15 cellular contexts compared by ENCODE assay signal in genomic region chr17:1730004-1730344, GRCh38. TPM values are rescaled to one million over a fixed set of nuclear protein-coding genes. Genes with fewer than 3 reads are reported as not detected.
A peak's percentile ranks its signal among the peaks of the same experiment; 100 is the strongest.
DNase-seq lines count a peak whose midpoint lies in the region; ATAC-seq and TF ChIP-seq lines count a peak whose summit lies in the region.
"Had no signal": no experiment of that assay in that cellular context is flagged by ENCODE, and none has a peak within 500 bp of the region (broad histone marks: within the 10 kb centered on the region; RNA-seq: fewer than 3 reads in every experiment).

No MANE protein-coding gene starts in this region.

- DNase-seq in CD4-positive, alpha-beta T cell: no peak
- DNase-seq in adrenal gland (peak in 1 of 7 donors; percentile 54), right atrium auricular region (ENCODE audit: low spot score) (no peak), DMS53 treated with DMSO at 0.1 percent for 48 hours (lab: John Stamatoyannopoulos, UW; ENCODE audit: unreplicated experiment) (no peak), medulla oblongata (ENCODE audit: extremely low spot score) (no peak), foreskin keratinocyte (no peak)
- DNase-seq: activated CD8-positive, alpha-beta T cell treated with anti-CD3 and anti-CD28 coated beads, Interleukin-2, amount 10 ng/mL, durations not matched to agents 7 days and 5 days; NCI-H1105; NCI-H524; stimulated activated CD4-positive, alpha-beta T cell treated with anti-CD3 and anti-CD28 coated beads, Interleukin-12 subunit alpha, Interleukin-12 subunit beta, amount 100 ng/mL, for 4 hours had no signal

- no peak overlapping the region for H3K4me3 ChIP-seq in adrenal gland
- H3K4me3 ChIP-seq in right atrium auricular region: no peak overlapping the region
- peak overlapping the region in 1 of 7 experiments; percentile 1 for H3K4me3 ChIP-seq in skin epidermis
- H3K4me3 ChIP-seq: HAP-1 had no signal

- CTCF ChIA-PET in CD4-positive, alpha-beta T cell (lab: Charles Lee): no interaction called here

- POLR2A ChIA-PET in CD4-positive, alpha-beta T cell (lab: Charles Lee): no interaction called here

- H3K27ac Mint-ChIP-seq in CD4-positive, alpha-beta T cell: peak overlapping the region; percentile 62

- no peaks in the 10 kb centered on the region for H3K9me3 ChIP-seq in CD4-positive, alpha-beta T cell (ENCODE audit: control insufficient read depth, low read length)
- H3K9me3 ChIP-seq in adrenal gland (replicated peaks in 1 of 3): no peaks in the 10 kb centered on the region
- no peaks in the 10 kb centered on the region for H3K9me3 ChIP-seq in right atrium auricular region
- H3K9me3 ChIP-seq: HAP-1 had no signal

- H3K36me3 ChIP-seq in adrenal gland (replicated peaks in 1 of 2) (peaks cover 0 to 45% of the 10 kb centered on the region in 2 donors), right atrium auricular region (peaks cover 26% of the 10 kb centered on the region)

- no peaks in the 10 kb centered on the region for H3K27me3 ChIP-seq in CD4-positive, alpha-beta T cell (ENCODE audit: control insufficient read depth, insufficient read depth, low read length)
- no peaks in the 10 kb centered on the region for H3K27me3 ChIP-seq in adrenal gland
- H3K27me3 ChIP-seq in right atrium auricular region: no peaks in the 10 kb centered on the region
- no peaks in the 10 kb centered on the region for H3K27me3 ChIP-seq in foreskin keratinocyte

- TF ChIP-seq POLR2A in adrenal gland (IDR thresholded peaks at IDR 0.05): no peak

- intact Hi-C loops in CD4-positive, alpha-beta T cell (cut with DNase I, micrococcal nuclease): no loop called here
- intact Hi-C loops in adrenal gland (cut with DNase I): loop anchor here (10.0 kb wide), 2 partner anchors 115 to 135 kb away; no protein-coding TSS in a partner anchor

- TF ChIP-seq CTCF in CD4-positive, alpha-beta T cell (IDR thresholded peaks at IDR 0.05): no peak
- TF ChIP-seq CTCF in adrenal gland (IDR thresholded peaks at IDR 0.05): no peak
- no peak for TF ChIP-seq CTCF in right atrium auricular region (IDR thresholded peaks at IDR 0.05)
- no peak for TF ChIP-seq CTCF in foreskin keratinocyte (conservative IDR thresholded peaks at IDR 0.05)

- peaks cover 38% of the 10 kb centered on the region for H3K36me3 Mint-ChIP-seq in CD4-positive, alpha-beta T cell (ENCODE audit: low read depth)

- no peak for ATAC-seq in CD4-positive, alpha-beta T cell (ENCODE audit: poor library complexity)
- ATAC-seq in foreskin keratinocyte (no peak), HG02884 (IDR thresholded peaks at IDR 0.05; ENCODE audit: unreplicated experiment) (no peak)
- ATAC-seq: activated CD8-positive, alpha-beta T cell treated with anti-CD3 and anti-CD28 coated beads, Interleukin-2, amount 10 ng/mL, durations not matched to agents 7 days and 5 days; naive thymus-derived CD8-positive, alpha-beta T cell had no signal

- H3K4me1 Mint-ChIP-seq in CD4-positive, alpha-beta T cell (ENCODE audit: low read depth): peaks cover 20% of the 10 kb centered on the region

- WGBS in adrenal gland, 4 donors: 63 to 75% (median 69%) methylated on average over 8 to 14 of the region's 14 CpGs

- no peaks in the 10 kb centered on the region for H3K9me3 Mint-ChIP-seq in CD4-positive, alpha-beta T cell
- H3K9me3 Mint-ChIP-seq: naive thymus-derived CD8-positive, alpha-beta T cell had no signal

- H3K27me3 Mint-ChIP-seq in CD4-positive, alpha-beta T cell: no peaks in the 10 kb centered on the region
- H3K27me3 Mint-ChIP-seq: naive thymus-derived CD8-positive, alpha-beta T cell had no signal

- no peak overlapping the region for H3K4me3 Mint-ChIP-seq in CD4-positive, alpha-beta T cell
- H3K4me3 Mint-ChIP-seq: activated CD8-positive, alpha-beta T cell treated with anti-CD3 and anti-CD28 coated beads, Interleukin-2, amount 10 ng/mL, durations not matched to agents 7 days and 5 days had no signal

- no peak overlapping the region for H3K27ac ChIP-seq in CD4-positive, alpha-beta T cell (ENCODE audit: low read depth, low read length)
- H3K27ac ChIP-seq in adrenal gland (peak overlapping the region in 4 of 5 donors; percentile 74 to 91 (median 84)), right atrium auricular region (peak overlapping the region; percentile 85 to 90), skin epidermis (peak overlapping the region in 15 of 21 experiments; percentile 11 to 88 (median 74)), foreskin keratinocyte (no peak overlapping the region)

- H3K4me1 ChIP-seq in adrenal gland (replicated peaks in 1 of 2) (peaks cover 12 to 34% of the 10 kb centered on the region in 2 donors), right atrium auricular region (peaks cover 0 to 43% of the 10 kb centered on the region in 2 donors), foreskin keratinocyte (peaks cover 8% of the 10 kb centered on the region)

RNA-seq across cellular contexts. Expression of gene WDR81, which starts 5.5 kb away (rescaled TPM):
- total RNA-seq in CD4-positive, alpha-beta T cell: 10 to 100 TPM; 24.8 to 25.0 TPM
- total RNA-seq in adrenal gland (10 to 100 TPM; 28.0 to 88.8 (median 44.6) TPM), right atrium auricular region (10 to 100 TPM; 10.9 to 17.9 TPM), foreskin keratinocyte (17.6 and 18.9 TPM in 2 replicates)
- polyA plus RNA-seq in adrenal gland (10 to 100 TPM in 2 of 3 donors, 1 to 10 TPM in 1; 4.9 to 52.3 (median 20.2) TPM), foreskin keratinocyte (10.3 and 11.5 TPM in 2 replicates)

RNA-seq across cellular contexts. Expression of gene SERPINF2, which starts 12.7 kb away (rescaled TPM):
- under 1 TPM; 0.49 to 0.59 TPM for total RNA-seq in CD4-positive, alpha-beta T cell
- total RNA-seq in adrenal gland (1 to 10 TPM; 1.3 to 3.7 (median 2.4) TPM), right atrium auricular region (1 to 10 TPM; 1.0 to 1.5 TPM), foreskin keratinocyte (1.2 and 1.3 TPM in 2 replicates)
- polyA plus RNA-seq in adrenal gland (1 to 10 TPM in 2 of 3 donors, under 1 TPM in 1; 0.59 to 6.4 (median 5.2) TPM), foreskin keratinocyte (1.3 and 1.8 TPM in 2 replicates)
- total RNA-seq: IMR-90 had no signal
- polyA plus RNA-seq: IMR-90 had no signal

RNA-seq across cellular contexts. Expression of gene TLCD2, which starts 19.8 kb away (rescaled TPM):
- total RNA-seq in CD4-positive, alpha-beta T cell: under 1 TPM; 0.19 to 0.34 TPM
- total RNA-seq in adrenal gland: 10 to 100 TPM in 5 of 8 donors, 1 to 10 TPM in 3; 6.8 to 48.7 (median 11.4) TPM
- polyA plus RNA-seq in adrenal gland: 10 to 100 TPM in 1 of 3 donors, 1 to 10 TPM in 2; 4.3 to 58.8 (median 7.2) TPM
- total RNA-seq in right atrium auricular region: 1 to 10 TPM; 1.1 to 3.7 TPM
- 0.60 and 0.65 TPM in 2 replicates for total RNA-seq in foreskin keratinocyte
- polyA plus RNA-seq in foreskin keratinocyte: 0.27 and 0.30 TPM in 2 replicates
- total RNA-seq: naive thymus-derived CD8-positive, alpha-beta T cell had no signal
- polyA plus RNA-seq: naive thymus-derived CD8-positive, alpha-beta T cell had no signal

RNA-seq across cellular contexts. Expression of gene SERPINF1, which starts 31.9 kb away (rescaled TPM):
- 1 to 10 TPM; 3.0 to 4.8 TPM for total RNA-seq in CD4-positive, alpha-beta T cell
- total RNA-seq in adrenal gland (100 to 1,000 TPM in 5 of 8 donors, 10 to 100 TPM in 3; 72.8 to 290 (median 120) TPM), right atrium auricular region (100 to 1,000 TPM; 348 to 498 TPM), foreskin keratinocyte (6.8 and 7.4 TPM in 2 replicates)
- polyA plus RNA-seq in adrenal gland (100 to 1,000 TPM in 2 of 3 donors, 10 to 100 TPM in 1; 70.4 to 310 (median 121) TPM), foreskin keratinocyte (7.7 and 8.5 TPM in 2 replicates)

RNA-seq across cellular contexts. Expression of gene PRPF8, which starts 45.3 kb away (rescaled TPM):
- 100 to 1,000 TPM; 550 to 572 TPM for total RNA-seq in CD4-positive, alpha-beta T cell
- total RNA-seq in adrenal gland (100 to 1,000 TPM; 179 to 748 (median 254) TPM), right atrium auricular region (100 to 1,000 TPM in 1 of 2 donors, 10 to 100 TPM in 1; 90.1 to 144 TPM), foreskin keratinocyte (188 and 214 TPM in 2 replicates)
- polyA plus RNA-seq in adrenal gland (100 to 1,000 TPM; 107 to 439 (median 155) TPM), foreskin keratinocyte (213 and 239 TPM in 2 replicates)

Comparison
In these comparisons a context has a peak if more than half of its experiments do, and no peak if none do; other contexts are left out.
1. H3K27ac ChIP-seq: peak in adrenal gland (4 of 5), right atrium auricular region (2 of 2) and skin epidermis (15 of 21); none in CD4-positive, alpha-beta T cell (single experiment) and foreskin keratinocyte (single experiment).
2. intact Hi-C loops: an anchor here in adrenal gland (10.0 kb wide); none called in CD4-positive, alpha-beta T cell.